Comparison of ENCODE assay signal across 2 cellular contexts in the genomic region with DNA sequence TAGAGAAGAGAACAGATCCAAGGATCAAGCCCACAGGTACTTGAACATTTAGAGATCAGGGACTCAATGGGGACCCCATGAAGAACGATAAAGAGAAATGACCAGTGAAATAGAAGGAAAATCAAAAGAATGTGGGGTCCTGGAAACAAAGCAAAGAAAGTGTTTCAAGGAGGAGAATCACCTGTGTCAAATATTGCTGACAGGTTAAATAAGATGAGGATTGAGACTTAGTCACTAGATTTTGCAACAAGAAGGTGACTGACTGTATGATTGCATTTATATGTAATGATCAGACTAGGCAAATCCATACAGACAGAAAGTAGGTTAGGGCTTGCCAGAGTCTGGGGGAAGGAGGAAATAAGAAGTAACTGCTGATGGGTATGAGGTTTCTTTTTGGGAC.
TF ChIP-seq lines count a peak whose summit lies in the region.

No MANE protein-coding gene starts in this region.

TF ChIP-seq in HepG2, 621 proteins besides CTCF, POLR2A, EP300 and RAD21:
- peak in 1 of 2 experiments; percentile 68; a peak in 3 of 4 replicates for TF ChIP-seq MAFK (conservative IDR thresholded peaks at IDR 0.05 in 1 of 2, IDR thresholded peaks at IDR 0.05 in 1 of 2; ENCODE audit: low read length in 2 of 2)
- TF ChIP-seq MAFF (IDR thresholded peaks at IDR 0.05; ENCODE audit: low read depth, low read length), result peak; percentile 59
- TF ChIP-seq, protein P1, sequence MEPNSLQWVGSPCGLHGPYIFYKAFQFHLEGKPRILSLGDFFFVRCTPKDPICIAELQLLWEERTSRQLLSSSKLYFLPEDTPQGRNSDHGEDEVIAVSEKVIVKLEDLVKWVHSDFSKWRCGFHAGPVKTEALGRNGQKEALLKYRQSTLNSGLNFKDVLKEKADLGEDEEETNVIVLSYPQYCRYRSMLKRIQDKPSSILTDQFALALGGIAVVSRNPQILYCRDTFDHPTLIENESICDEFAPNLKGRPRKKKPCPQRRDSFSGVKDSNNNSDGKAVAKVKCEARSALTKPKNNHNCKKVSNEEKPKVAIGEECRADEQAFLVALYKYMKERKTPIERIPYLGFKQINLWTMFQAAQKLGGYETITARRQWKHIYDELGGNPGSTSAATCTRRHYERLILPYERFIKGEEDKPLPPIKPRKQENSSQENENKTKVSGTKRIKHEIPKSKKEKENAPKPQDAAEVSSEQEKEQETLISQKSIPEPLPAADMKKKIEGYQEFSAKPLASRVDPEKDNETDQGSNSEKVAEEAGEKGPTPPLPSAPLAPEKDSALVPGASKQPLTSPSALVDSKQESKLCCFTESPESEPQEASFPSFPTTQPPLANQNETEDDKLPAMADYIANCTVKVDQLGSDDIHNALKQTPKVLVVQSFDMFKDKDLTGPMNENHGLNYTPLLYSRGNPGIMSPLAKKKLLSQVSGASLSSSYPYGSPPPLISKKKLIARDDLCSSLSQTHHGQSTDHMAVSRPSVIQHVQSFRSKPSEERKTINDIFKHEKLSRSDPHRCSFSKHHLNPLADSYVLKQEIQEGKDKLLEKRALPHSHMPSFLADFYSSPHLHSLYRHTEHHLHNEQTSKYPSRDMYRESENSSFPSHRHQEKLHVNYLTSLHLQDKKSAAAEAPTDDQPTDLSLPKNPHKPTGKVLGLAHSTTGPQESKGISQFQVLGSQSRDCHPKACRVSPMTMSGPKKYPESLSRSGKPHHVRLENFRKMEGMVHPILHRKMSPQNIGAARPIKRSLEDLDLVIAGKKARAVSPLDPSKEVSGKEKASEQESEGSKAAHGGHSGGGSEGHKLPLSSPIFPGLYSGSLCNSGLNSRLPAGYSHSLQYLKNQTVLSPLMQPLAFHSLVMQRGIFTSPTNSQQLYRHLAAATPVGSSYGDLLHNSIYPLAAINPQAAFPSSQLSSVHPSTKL (CRISPR knock-in tag; IDR thresholded peaks at IDR 0.05), result no peak

TF ChIP-seq in IMR-90, 13 proteins besides CTCF, POLR2A, EP300 and RAD21 (continued from another document):
- TF ChIP-seq RCOR1 (IDR thresholded peaks at IDR 0.05; ENCODE audit: insufficient replicate concordance, low read length) (no peak), CEBPB (IDR thresholded peaks at IDR 0.05; ENCODE audit: low read depth, low read length) (no peak), MAZ (IDR thresholded peaks at IDR 0.05; ENCODE audit: borderline replicate concordance, low read depth, low read length) (no peak)
